1 cellular context compared by ENCODE assay signal in the genomic region with DNA sequence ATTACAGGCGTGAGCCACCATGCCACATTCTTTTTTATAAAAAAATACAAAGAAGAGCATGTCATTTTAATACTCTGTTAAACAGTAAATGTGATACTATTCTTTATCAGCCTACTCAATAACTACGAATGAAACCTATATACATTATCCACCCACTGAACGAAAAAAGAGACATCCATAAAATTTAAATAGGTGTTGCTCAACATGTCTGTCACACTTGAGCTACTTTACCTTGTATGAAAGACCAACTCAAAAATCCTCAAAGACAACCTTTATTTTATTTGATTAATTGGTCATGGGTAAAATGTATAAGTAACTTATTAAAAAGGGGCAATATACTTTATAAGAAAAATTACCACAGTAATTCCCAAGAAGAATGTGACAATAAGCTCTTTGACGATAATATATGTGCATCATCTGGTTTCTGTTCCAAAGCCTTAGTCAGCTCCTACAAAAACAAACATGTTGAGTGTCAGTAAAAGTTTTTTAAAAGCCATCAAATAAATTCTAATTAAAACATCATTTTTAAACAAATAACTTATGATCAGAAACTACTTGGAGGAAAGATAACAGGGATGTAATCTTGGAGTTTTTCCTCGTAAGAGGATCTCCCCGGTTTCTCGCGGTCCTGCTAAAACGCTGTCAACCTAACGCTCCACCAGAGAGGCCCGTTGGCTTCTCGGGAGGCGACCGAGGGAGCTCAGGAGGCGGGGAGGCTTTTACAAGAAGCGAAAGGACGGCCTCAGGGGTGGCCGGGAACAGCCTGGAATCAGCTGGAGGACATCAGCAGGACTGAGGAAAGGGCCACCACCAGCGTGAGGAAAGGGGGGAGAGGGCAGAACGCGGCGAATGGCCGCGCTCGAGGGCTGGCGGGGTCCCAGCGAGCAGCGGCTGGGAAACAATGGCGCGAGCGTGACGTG.
TF ChIP-seq lines count a peak whose summit lies in the region.

No MANE protein-coding gene starts in this region.

TF ChIP-seq in HCT116, 20 proteins besides CTCF, POLR2A, EP300 and RAD21 (continued from another document):
- TF ChIP-seq, protein P1, sequence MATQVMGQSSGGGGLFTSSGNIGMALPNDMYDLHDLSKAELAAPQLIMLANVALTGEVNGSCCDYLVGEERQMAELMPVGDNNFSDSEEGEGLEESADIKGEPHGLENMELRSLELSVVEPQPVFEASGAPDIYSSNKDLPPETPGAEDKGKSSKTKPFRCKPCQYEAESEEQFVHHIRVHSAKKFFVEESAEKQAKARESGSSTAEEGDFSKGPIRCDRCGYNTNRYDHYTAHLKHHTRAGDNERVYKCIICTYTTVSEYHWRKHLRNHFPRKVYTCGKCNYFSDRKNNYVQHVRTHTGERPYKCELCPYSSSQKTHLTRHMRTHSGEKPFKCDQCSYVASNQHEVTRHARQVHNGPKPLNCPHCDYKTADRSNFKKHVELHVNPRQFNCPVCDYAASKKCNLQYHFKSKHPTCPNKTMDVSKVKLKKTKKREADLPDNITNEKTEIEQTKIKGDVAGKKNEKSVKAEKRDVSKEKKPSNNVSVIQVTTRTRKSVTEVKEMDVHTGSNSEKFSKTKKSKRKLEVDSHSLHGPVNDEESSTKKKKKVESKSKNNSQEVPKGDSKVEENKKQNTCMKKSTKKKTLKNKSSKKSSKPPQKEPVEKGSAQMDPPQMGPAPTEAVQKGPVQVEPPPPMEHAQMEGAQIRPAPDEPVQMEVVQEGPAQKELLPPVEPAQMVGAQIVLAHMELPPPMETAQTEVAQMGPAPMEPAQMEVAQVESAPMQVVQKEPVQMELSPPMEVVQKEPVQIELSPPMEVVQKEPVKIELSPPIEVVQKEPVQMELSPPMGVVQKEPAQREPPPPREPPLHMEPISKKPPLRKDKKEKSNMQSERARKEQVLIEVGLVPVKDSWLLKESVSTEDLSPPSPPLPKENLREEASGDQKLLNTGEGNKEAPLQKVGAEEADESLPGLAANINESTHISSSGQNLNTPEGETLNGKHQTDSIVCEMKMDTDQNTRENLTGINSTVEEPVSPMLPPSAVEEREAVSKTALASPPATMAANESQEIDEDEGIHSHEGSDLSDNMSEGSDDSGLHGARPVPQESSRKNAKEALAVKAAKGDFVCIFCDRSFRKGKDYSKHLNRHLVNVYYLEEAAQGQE (IDR thresholded peaks at IDR 0.05; ENCODE audit: low read depth) = no peak
- peak; percentile 66 for TF ChIP-seq YY1 (IDR thresholded peaks at IDR 0.05; ENCODE audit: extremely low read depth, insufficient replicate concordance, low read depth, low read length)
